1 cellular context compared by ENCODE assay signal in the genomic region with DNA sequence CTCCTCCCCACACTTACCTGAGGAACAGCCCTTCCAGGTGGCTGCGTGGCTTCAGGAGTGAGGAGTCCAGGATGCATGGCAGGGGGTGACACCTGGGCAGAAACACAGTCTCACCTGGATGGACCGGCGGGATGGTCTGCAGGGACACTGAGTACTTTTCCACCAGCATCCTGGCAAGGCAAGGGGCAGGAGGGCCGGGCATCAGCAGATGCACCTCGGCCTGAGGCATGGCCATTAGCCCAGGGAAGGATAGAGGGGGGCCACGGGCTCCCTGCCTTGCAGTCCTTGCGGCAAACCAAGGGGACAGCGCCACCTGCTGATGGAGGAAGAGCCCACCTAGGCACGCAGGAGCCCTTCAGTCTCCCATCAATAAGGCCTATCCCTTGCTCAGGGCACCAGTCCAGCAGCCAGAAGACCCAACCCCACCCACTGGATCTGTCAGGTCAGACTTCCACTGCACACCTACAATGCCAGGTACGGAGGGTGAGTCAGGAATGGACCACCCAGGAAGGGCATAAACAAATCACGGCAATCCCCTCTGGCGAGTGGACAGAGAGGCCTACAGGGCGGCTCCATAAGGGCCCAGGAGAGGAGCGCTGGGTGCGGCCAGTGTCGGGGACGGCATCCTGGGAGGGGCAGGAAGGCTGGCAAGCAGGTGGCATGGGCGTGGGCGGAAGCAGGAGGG.
TF ChIP-seq lines count a peak whose summit lies in the region.

No MANE protein-coding gene starts in this region.

TF ChIP-seq in HepG2, 621 proteins besides CTCF, POLR2A, EP300 and RAD21 (continued from another document and continues in another):
- no peak for TF ChIP-seq SP1 (IDR thresholded peaks at IDR 0.05)
- TF ChIP-seq SP1 (CRISPR knock-in tag; IDR thresholded peaks at IDR 0.05): 0 out of 2 replicates have a peak, but pooled peaks have one; percentile 32
- no peak for TF ChIP-seq ZNF143 (CRISPR knock-in tag; IDR thresholded peaks at IDR 0.05)
- no peak for TF ChIP-seq ZNF234 (CRISPR knock-in tag; conservative IDR thresholded peaks at IDR 0.05)
- no peak for TF ChIP-seq U2AF2 (IDR thresholded peaks at IDR 0.05; ENCODE audit: low read depth, low read length)
- TF ChIP-seq DPF2 (CRISPR knock-in tag; IDR thresholded peaks at IDR 0.05; ENCODE audit: borderline replicate concordance, low read depth): no peak
- TF ChIP-seq ZNF761 (CRISPR knock-in tag; conservative IDR thresholded peaks at IDR 0.05): no peak
- TF ChIP-seq, protein P1, sequence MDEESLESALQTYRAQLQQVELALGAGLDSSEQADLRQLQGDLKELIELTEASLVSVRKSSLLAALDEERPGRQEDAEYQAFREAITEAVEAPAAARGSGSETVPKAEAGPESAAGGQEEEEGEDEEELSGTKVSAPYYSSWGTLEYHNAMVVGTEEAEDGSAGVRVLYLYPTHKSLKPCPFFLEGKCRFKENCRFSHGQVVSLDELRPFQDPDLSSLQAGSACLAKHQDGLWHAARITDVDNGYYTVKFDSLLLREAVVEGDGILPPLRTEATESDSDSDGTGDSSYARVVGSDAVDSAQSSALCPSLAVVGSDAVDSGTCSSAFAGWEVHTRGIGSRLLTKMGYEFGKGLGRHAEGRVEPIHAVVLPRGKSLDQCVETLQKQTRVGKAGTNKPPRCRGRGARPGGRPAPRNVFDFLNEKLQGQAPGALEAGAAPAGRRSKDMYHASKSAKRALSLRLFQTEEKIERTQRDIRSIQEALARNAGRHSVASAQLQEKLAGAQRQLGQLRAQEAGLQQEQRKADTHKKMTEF (CRISPR knock-in tag; IDR thresholded peaks at IDR 0.05): peak; percentile 54
- TF ChIP-seq JARID2 (CRISPR knock-in tag; IDR thresholded peaks at IDR 0.05; ENCODE audit: insufficient replicate concordance): peak; percentile 69
- TF ChIP-seq HDAC1 (CRISPR knock-in tag; IDR thresholded peaks at IDR 0.05): no peak
- no peak for TF ChIP-seq ZNF746 (CRISPR knock-in tag; IDR thresholded peaks at IDR 0.05)
- TF ChIP-seq, protein P2, sequence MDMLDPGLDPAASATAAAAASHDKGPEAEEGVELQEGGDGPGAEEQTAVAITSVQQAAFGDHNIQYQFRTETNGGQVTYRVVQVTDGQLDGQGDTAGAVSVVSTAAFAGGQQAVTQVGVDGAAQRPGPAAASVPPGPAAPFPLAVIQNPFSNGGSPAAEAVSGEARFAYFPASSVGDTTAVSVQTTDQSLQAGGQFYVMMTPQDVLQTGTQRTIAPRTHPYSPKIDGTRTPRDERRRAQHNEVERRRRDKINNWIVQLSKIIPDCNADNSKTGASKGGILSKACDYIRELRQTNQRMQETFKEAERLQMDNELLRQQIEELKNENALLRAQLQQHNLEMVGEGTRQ (IDR thresholded peaks at IDR 0.05; ENCODE audit: low read depth, low read length): no peak
- TF ChIP-seq, protein P2 (CRISPR knock-in tag; IDR thresholded peaks at IDR 0.05; ENCODE audit: borderline replicate concordance): no peak
- TF ChIP-seq CREB1 (IDR thresholded peaks at IDR 0.05): no peak
- no peak for TF ChIP-seq CREB1 (CRISPR knock-in tag; IDR thresholded peaks at IDR 0.05)
- TF ChIP-seq, protein P3, sequence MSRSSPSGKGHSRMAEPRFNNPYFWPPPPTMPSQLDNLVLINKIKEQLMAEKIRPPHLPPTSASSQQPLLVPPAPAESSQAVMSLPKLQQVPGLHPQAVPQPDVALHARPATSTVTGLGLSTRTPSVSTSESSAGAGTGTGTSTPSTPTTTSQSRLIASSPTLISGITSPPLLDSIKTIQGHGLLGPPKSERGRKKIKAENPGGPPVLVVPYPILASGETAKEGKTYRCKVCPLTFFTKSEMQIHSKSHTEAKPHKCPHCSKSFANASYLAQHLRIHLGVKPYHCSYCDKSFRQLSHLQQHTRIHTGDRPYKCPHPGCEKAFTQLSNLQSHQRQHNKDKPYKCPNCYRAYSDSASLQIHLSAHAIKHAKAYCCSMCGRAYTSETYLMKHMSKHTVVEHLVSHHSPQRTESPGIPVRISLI (CRISPR knock-in tag; IDR thresholded peaks at IDR 0.05; ENCODE audit: borderline replicate concordance): peak; percentile 51; the same call in 1 of the 2 replicates
- 0 out of 2 replicates have a peak, but pooled peaks have one; percentile 52 for TF ChIP-seq ZNF343 (CRISPR knock-in tag; IDR thresholded peaks at IDR 0.05)
- TF ChIP-seq, protein P4, sequence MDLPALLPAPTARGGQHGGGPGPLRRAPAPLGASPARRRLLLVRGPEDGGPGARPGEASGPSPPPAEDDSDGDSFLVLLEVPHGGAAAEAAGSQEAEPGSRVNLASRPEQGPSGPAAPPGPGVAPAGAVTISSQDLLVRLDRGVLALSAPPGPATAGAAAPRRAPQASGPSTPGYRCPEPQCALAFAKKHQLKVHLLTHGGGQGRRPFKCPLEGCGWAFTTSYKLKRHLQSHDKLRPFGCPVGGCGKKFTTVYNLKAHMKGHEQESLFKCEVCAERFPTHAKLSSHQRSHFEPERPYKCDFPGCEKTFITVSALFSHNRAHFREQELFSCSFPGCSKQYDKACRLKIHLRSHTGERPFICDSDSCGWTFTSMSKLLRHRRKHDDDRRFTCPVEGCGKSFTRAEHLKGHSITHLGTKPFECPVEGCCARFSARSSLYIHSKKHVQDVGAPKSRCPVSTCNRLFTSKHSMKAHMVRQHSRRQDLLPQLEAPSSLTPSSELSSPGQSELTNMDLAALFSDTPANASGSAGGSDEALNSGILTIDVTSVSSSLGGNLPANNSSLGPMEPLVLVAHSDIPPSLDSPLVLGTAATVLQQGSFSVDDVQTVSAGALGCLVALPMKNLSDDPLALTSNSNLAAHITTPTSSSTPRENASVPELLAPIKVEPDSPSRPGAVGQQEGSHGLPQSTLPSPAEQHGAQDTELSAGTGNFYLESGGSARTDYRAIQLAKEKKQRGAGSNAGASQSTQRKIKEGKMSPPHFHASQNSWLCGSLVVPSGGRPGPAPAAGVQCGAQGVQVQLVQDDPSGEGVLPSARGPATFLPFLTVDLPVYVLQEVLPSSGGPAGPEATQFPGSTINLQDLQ (CRISPR knock-in tag; IDR thresholded peaks at IDR 0.05): no peak
- 0 out of 2 replicates have a peak, but pooled peaks have one; percentile 21 for TF ChIP-seq ZNF768 (CRISPR knock-in tag; IDR thresholded peaks at IDR 0.05)
- TF ChIP-seq, protein P5, sequence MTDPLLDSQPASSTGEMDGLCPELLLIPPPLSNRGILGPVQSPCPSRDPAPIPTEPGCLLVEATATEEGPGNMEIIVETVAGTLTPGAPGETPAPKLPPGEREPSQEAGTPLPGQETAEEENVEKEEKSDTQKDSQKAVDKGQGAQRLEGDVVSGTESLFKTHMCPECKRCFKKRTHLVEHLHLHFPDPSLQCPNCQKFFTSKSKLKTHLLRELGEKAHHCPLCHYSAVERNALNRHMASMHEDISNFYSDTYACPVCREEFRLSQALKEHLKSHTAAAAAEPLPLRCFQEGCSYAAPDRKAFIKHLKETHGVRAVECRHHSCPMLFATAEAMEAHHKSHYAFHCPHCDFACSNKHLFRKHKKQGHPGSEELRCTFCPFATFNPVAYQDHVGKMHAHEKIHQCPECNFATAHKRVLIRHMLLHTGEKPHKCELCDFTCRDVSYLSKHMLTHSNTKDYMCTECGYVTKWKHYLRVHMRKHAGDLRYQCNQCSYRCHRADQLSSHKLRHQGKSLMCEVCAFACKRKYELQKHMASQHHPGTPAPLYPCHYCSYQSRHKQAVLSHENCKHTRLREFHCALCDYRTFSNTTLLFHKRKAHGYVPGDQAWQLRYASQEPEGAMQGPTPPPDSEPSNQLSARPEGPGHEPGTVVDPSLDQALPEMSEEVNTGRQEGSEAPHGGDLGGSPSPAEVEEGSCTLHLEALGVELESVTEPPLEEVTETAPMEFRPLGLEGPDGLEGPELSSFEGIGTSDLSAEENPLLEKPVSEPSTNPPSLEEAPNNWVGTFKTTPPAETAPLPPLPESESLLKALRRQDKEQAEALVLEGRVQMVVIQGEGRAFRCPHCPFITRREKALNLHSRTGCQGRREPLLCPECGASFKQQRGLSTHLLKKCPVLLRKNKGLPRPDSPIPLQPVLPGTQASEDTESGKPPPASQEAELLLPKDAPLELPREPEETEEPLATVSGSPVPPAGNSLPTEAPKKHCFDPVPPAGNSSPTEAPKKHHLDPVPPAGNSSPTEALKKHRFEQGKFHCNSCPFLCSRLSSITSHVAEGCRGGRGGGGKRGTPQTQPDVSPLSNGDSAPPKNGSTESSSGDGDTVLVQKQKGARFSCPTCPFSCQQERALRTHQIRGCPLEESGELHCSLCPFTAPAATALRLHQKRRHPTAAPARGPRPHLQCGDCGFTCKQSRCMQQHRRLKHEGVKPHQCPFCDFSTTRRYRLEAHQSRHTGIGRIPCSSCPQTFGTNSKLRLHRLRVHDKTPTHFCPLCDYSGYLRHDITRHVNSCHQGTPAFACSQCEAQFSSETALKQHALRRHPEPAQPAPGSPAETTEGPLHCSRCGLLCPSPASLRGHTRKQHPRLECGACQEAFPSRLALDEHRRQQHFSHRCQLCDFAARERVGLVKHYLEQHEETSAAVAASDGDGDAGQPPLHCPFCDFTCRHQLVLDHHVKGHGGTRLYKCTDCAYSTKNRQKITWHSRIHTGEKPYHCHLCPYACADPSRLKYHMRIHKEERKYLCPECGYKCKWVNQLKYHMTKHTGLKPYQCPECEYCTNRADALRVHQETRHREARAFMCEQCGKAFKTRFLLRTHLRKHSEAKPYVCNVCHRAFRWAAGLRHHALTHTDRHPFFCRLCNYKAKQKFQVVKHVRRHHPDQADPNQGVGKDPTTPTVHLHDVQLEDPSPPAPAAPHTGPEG (CRISPR knock-in tag; IDR thresholded peaks at IDR 0.05): no peak
- no peak for TF ChIP-seq ZNF501 (CRISPR knock-in tag; IDR thresholded peaks at IDR 0.05)
- 0 out of 2 replicates have a peak, but pooled peaks have one; percentile 76 for TF ChIP-seq KDM3A (CRISPR knock-in tag; IDR thresholded peaks at IDR 0.05; ENCODE audit: low read depth)
- TF ChIP-seq CBFB (CRISPR knock-in tag; IDR thresholded peaks at IDR 0.05): no peak
- TF ChIP-seq, protein P6, sequence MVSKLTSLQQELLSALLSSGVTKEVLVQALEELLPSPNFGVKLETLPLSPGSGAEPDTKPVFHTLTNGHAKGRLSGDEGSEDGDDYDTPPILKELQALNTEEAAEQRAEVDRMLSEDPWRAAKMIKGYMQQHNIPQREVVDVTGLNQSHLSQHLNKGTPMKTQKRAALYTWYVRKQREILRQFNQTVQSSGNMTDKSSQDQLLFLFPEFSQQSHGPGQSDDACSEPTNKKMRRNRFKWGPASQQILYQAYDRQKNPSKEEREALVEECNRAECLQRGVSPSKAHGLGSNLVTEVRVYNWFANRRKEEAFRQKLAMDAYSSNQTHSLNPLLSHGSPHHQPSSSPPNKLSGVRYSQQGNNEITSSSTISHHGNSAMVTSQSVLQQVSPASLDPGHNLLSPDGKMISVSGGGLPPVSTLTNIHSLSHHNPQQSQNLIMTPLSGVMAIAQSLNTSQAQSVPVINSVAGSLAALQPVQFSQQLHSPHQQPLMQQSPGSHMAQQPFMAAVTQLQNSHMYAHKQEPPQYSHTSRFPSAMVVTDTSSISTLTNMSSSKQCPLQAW (CRISPR knock-in tag; IDR thresholded peaks at IDR 0.05): no peak
- TF ChIP-seq, protein P7, sequence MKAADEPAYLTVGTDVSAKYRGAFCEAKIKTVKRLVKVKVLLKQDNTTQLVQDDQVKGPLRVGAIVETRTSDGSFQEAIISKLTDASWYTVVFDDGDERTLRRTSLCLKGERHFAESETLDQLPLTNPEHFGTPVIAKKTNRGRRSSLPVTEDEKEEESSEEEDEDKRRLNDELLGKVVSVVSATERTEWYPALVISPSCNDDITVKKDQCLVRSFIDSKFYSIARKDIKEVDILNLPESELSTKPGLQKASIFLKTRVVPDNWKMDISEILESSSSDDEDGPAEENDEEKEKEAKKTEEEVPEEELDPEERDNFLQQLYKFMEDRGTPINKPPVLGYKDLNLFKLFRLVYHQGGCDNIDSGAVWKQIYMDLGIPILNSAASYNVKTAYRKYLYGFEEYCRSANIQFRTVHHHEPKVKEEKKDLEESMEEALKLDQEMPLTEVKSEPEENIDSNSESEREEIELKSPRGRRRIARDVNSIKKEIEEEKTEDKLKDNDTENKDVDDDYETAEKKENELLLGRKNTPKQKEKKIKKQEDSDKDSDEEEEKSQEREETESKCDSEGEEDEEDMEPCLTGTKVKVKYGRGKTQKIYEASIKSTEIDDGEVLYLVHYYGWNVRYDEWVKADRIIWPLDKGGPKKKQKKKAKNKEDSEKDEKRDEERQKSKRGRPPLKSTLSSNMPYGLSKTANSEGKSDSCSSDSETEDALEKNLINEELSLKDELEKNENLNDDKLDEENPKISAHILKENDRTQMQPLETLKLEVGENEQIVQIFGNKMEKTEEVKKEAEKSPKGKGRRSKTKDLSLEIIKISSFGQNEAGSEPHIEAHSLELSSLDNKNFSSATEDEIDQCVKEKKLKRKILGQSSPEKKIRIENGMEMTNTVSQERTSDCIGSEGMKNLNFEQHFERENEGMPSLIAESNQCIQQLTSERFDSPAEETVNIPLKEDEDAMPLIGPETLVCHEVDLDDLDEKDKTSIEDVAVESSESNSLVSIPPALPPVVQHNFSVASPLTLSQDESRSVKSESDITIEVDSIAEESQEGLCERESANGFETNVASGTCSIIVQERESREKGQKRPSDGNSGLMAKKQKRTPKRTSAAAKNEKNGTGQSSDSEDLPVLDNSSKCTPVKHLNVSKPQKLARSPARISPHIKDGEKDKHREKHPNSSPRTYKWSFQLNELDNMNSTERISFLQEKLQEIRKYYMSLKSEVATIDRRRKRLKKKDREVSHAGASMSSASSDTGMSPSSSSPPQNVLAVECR (CRISPR knock-in tag; IDR thresholded peaks at IDR 0.05; ENCODE audit: borderline replicate concordance): peak; percentile 57; the same call in 1 of the 2 replicates
- TF ChIP-seq, protein P8, sequence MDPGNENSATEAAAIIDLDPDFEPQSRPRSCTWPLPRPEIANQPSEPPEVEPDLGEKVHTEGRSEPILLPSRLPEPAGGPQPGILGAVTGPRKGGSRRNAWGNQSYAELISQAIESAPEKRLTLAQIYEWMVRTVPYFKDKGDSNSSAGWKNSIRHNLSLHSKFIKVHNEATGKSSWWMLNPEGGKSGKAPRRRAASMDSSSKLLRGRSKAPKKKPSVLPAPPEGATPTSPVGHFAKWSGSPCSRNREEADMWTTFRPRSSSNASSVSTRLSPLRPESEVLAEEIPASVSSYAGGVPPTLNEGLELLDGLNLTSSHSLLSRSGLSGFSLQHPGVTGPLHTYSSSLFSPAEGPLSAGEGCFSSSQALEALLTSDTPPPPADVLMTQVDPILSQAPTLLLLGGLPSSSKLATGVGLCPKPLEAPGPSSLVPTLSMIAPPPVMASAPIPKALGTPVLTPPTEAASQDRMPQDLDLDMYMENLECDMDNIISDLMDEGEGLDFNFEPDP (CRISPR knock-in tag; conservative IDR thresholded peaks at IDR 0.05): no peak
- peak; percentile 52 for TF ChIP-seq SAP130 (CRISPR knock-in tag; IDR thresholded peaks at IDR 0.05; ENCODE audit: low read depth)
- 0 out of 2 replicates have a peak, but pooled peaks have one; percentile 35 for TF ChIP-seq SMAD3 (CRISPR knock-in tag; IDR thresholded peaks at IDR 0.05)
- TF ChIP-seq ZNF558 (CRISPR knock-in tag; IDR thresholded peaks at IDR 0.05; ENCODE audit: borderline replicate concordance): no peak
